ENCODE assay signal across 18 cellular contexts in the genomic region with DNA sequence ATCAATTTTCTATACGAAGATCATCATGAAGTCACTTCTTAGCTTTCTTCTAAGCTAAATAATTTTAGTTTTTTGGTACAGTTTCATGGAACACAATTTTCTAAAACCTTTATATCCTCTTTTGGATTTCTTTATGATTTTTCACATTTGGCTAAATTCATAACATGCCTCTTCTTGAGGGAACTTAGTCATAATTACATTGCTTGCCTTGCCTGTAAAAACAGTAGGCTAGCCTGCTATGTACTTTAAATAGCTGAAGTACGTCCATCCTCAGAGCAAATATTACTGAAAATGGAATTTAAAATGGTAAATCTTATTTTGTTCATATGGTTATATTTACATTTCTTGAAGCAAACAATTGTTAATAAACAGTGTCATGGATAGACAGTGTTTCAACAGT.
DNase-seq lines count a peak whose midpoint lies in the region; ATAC-seq, FAIRE-seq and TF ChIP-seq lines count a peak whose summit lies in the region.
"Had no signal": no experiment of that assay in that cellular context is flagged by ENCODE, and none has a peak within 500 bp of the region (broad histone marks: within the 10 kb centered on the region; RNA-seq: fewer than 3 reads in every experiment).

No MANE protein-coding gene starts in this region.

- H3K36me3 ChIP-seq in RWPE2 (ENCODE audit: low read depth) (peaks cover 11% of the 10 kb centered on the region; the same call in 1 of the 2 replicates), keratinocyte (ENCODE audit: control insufficient read depth in 2 of 2, extremely low read depth in 1 of 2, insufficient read depth in 2 of 2, low read length in 2 of 2) (peaks cover 0 to 4% of the 10 kb centered on the region in 2 experiments)

- FAIRE-seq in keratinocyte (lab: Jason Lieb, UNC): peak; percentile 13
- FAIRE-seq: G401.6, GM12892, H1 had no signal

- TF ChIP-seq CTCF in RWPE2 (IDR thresholded peaks at IDR 0.05; ENCODE audit: poor library complexity, severe bottlenecking): no peak
- TF ChIP-seq CTCF in epithelial cell of esophagus (IDR thresholded peaks at IDR 0.05; ENCODE audit: insufficient read depth, low read depth, low read length, missing control alignments): no peak
- TF ChIP-seq CTCF in keratinocyte (optimal IDR thresholded peaks at IDR 0.05 in 1 of 3, IDR thresholded peaks at IDR 0.05 in 1 of 3, conservative IDR thresholded peaks at IDR 0.05 in 1 of 3; ENCODE audit: extremely low read depth in 1 of 3, insufficient read depth in 2 of 3, low read length in 3 of 3): no peak

- DNase-seq in EH (ENCODE audit: low read depth) (peak; percentile 38), RWPE2 (ENCODE audit: low spot score) (no peak), epithelial cell of esophagus (ENCODE audit: low read depth) (peak; percentile 33), keratinocyte (ENCODE audit: low read depth, low spot score) (no peak), SK-N-DZ (ENCODE audit: low spot score) (no peak), iPS-NIHi7 (ENCODE audit: extremely low spot score) (no peak)
- DNase-seq in stimulated activated CD4-positive, alpha-beta T cell treated with anti-CD3 and anti-CD28 coated beads, Interleukin-4, amount 100 ng/mL, for 24 hours: no peak
- DNase-seq: Caco-2, Kasumi-1, NCI-H1417 treated with DMSO at 0.1 percent for 48 hours, NCI-H2029, NCI-H524, Peyer's patch, SHP77 had no signal

- H2AFZ ChIP-seq in keratinocyte (ENCODE audit: control insufficient read depth, low read length): no peak overlapping the region

- H3K4me1 ChIP-seq in RWPE2 (ENCODE audit: insufficient read depth, poor library complexity, severe bottlenecking): peaks cover 18% of the 10 kb centered on the region
- peaks cover 2% of the 10 kb centered on the region for H3K4me1 ChIP-seq in keratinocyte (ENCODE audit: control insufficient read depth, extremely low read depth, insufficient read depth, low read length)
- H3K4me1 ChIP-seq: Caco-2, Peyer's patch had no signal

- H3K4me2 ChIP-seq in keratinocyte (ENCODE audit: control insufficient read depth, extremely low read depth, insufficient read depth, low read depth, low read length): no peak overlapping the region

- H3K4me3 ChIP-seq in RWPE2 (ENCODE audit: severe bottlenecking) (no peak overlapping the region), epithelial cell of esophagus (ENCODE audit: low read length) (no peak overlapping the region), keratinocyte (ENCODE audit: control insufficient read depth in 2 of 3, extremely low read depth in 1 of 3, insufficient read depth in 2 of 3, low read depth in 1 of 3, low read length in 3 of 3) (no peak overlapping the region)
- H3K4me3 ChIP-seq: Peyer's patch had no signal

- H3K27me3 ChIP-seq in RWPE2 (ENCODE audit: insufficient read depth, poor library complexity, severe bottlenecking): no peaks in the 10 kb centered on the region
- no peaks in the 10 kb centered on the region for H3K27me3 ChIP-seq in keratinocyte (ENCODE audit: control insufficient read depth, extremely low read depth, insufficient read depth, low read length)
- H3K27me3 ChIP-seq: Peyer's patch had no signal

- H4K20me1 ChIP-seq in keratinocyte (ENCODE audit: control insufficient read depth, extremely low read depth, insufficient read depth, low read length): no peaks in the 10 kb centered on the region

- dilution Hi-C loops in keratinocyte (cut with MboI; ENCODE audit: extremely low pct_ligation_motif_present, low sequenced_read_pairs): no loop called here

- no peaks in the 10 kb centered on the region for H3K9me3 ChIP-seq in RWPE2 (ENCODE audit: severe bottlenecking)
- no peaks in the 10 kb centered on the region for H3K9me3 ChIP-seq in keratinocyte (ENCODE audit: control insufficient read depth, low read depth, low read length)
- H3K9me3 ChIP-seq: Caco-2, Peyer's patch had no signal

- no peaks in the 10 kb centered on the region for H3K79me2 ChIP-seq in keratinocyte (ENCODE audit: control insufficient read depth, insufficient read depth, low read length)

- H3K9me1 ChIP-seq in keratinocyte (ENCODE audit: control insufficient read depth, extremely low read depth, insufficient read depth, low read length): no peaks in the 10 kb centered on the region

- H3K27ac ChIP-seq in RWPE2 (ENCODE audit: poor library complexity, severe bottlenecking): peak overlapping the region; percentile 35
- H3K27ac ChIP-seq in keratinocyte (ENCODE audit: control insufficient read depth, insufficient read depth, low read length): no peak overlapping the region
- H3K27ac ChIP-seq: Peyer's patch had no signal

- no peak overlapping the region for H3K9ac ChIP-seq in keratinocyte (ENCODE audit: control insufficient read depth, extremely low read depth, insufficient read depth, low read length)

- ATAC-seq in RWPE2 (ENCODE audit: low read depth): peak; percentile 61; the same call in 2 of the 3 replicates
- ATAC-seq in GM18867 (IDR thresholded peaks at IDR 0.05; ENCODE audit: unreplicated experiment): no peak

Comparison
In these comparisons a context has a peak if more than half of its experiments do, and no peak if none do; other contexts are left out.
1. DNase-seq: peak in EH (single experiment) and epithelial cell of esophagus (single experiment); none in RWPE2 (single experiment), keratinocyte (single experiment), stimulated activated CD4-positive, alpha-beta T cell treated with anti-CD3 and anti-CD28 coated beads, Interleukin-4, amount 100 ng/mL, for 24 hours (single experiment), SK-N-DZ (single experiment) and iPS-NIHi7 (single experiment).